ENCODE assay signal across 2 cellular contexts in genomic region chr2:152723918-152724317, GRCh38.
TF ChIP-seq lines count a peak whose summit lies in the region.

No MANE protein-coding gene starts in this region.

TF ChIP-seq in HepG2, 621 proteins besides CTCF, POLR2A, EP300 and RAD21:
- TF ChIP-seq ZNF318 (CRISPR knock-in tag; IDR thresholded peaks at IDR 0.05): no peak
- no peak for TF ChIP-seq HNRNPUL1 (IDR thresholded peaks at IDR 0.05; ENCODE audit: low read depth, low read length)
- TF ChIP-seq MAFK (conservative IDR thresholded peaks at IDR 0.05 in 1 of 2, IDR thresholded peaks at IDR 0.05 in 1 of 2; ENCODE audit: low read length in 2 of 2): peak; percentile 74 to 86
- TF ChIP-seq NCOA1 (CRISPR knock-in tag; IDR thresholded peaks at IDR 0.05): no peak
- peak; percentile 78; the same call in 1 of the 2 replicates for TF ChIP-seq MAFF (IDR thresholded peaks at IDR 0.05; ENCODE audit: low read depth, low read length)
- no peak for TF ChIP-seq KMT2A (CRISPR knock-in tag; IDR thresholded peaks at IDR 0.05)
- no peak for TF ChIP-seq GTF2F1 (IDR thresholded peaks at IDR 0.05; ENCODE audit: low read length)

TF ChIP-seq in K562, 482 proteins besides CTCF, POLR2A, EP300 and RAD21:
- TF ChIP-seq MAFF (IDR thresholded peaks at IDR 0.05; ENCODE audit: low read length) (peak; percentile 44; the same call in 1 of the 2 replicates), C11orf30 (IDR thresholded peaks at IDR 0.05; ENCODE audit: low read depth) (peak; percentile 55; the same call in 1 of the 2 replicates), MAFK (IDR thresholded peaks at IDR 0.05; ENCODE audit: low read length) (peak; percentile 48; the same call in 1 of the 2 replicates), MAFG (tag; conservative IDR thresholded peaks at IDR 0.05) (peak; percentile 39; the same call in 1 of the 2 replicates), DACH1 (IDR thresholded peaks at IDR 0.05; ENCODE audit: partially characterized antibody) (no peak), ZNF316 (IDR thresholded peaks at IDR 0.05) (peak; percentile 84), RFX1 (IDR thresholded peaks at IDR 0.05) (no peak)
